Comparison of ENCODE assay signal across 3 cellular contexts in genomic region chr6:12181481-12181880, GRCh38.
"Had no signal": no experiment of that assay in that cellular context is flagged by ENCODE, and none has a peak within 500 bp of the region (broad histone marks: within the 10 kb centered on the region; RNA-seq: fewer than 3 reads in every experiment).

No MANE protein-coding gene starts in this region.

- ATAC-seq: GM12878 had no signal

- H3K4me3 ChIP-seq: GM12878 had no signal

- DNase-seq: GDM1, GF-D8 had no signal
